6 cellular contexts compared by ENCODE assay signal in the genomic region with DNA sequence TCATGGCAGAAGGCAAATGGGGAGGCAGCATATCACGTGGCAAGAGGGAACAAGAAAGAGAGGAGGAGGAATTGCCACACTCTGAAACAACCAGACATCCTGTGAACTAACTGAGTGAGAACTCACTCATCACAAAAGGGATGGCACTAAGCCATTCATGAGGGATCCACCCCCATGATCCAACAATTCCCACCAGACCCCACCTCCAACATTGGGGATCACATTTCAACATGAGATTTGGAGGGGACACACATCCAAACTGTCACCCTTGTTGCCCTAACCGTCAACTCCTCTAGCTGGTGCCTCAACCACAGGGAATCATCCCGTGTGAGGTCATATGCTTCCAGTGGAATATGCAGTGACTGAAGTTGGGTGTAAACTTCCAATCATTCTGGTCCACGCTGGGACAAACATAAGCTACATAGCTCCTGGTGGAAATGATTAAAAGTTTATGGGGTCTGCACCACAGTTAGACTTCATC.
"Had no signal": no experiment of that assay in that cellular context is flagged by ENCODE, and none has a peak within 500 bp of the region (broad histone marks: within the 10 kb centered on the region; RNA-seq: fewer than 3 reads in every experiment).

No MANE protein-coding gene starts in this region.

- DNase-seq: H7, HCEC 1CT, IMR-90, KG1 had no signal

- H3K4me3 ChIP-seq: K562 had no signal

- FAIRE-seq: HTR-8/SVneo, K562 had no signal
